Comparison of ENCODE assay signal across 18 cellular contexts in the genomic region with DNA sequence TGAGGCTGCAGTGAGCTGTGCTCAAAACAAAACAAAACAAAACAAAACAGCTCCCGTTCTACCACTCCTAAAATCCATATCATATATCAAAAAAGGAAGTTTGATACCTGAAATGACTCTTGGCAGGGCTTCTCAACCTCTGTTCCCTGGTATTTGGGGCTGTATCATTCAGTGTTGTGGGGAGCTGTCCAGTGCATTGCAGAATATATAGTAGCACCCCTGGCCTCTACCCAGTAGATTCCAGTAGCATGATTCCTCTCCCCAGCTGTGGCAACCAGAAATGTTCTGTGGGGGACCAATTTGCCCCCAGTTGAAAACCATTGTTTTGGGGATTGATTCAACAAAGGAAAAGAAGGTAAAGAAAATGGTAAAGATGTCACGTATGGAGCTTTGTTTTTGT.
"Had no signal": no experiment of that assay in that cellular context is flagged by ENCODE, and none has a peak within 500 bp of the region (broad histone marks: within the 10 kb centered on the region; RNA-seq: fewer than 3 reads in every experiment).

No MANE protein-coding gene starts in this region.

- H3K9me3 ChIP-seq: tibial nerve had no signal

- H3K9me3 Mint-ChIP-seq: activated naive CD4-positive, alpha-beta T cell treated with anti-CD3 and anti-CD28 coated beads, Interleukin-2, amount 50 U/mL, for 24 hours; activated T-cell treated with anti-CD3 and anti-CD28 coated beads, Interleukin-2, amount 50 U/mL, for 72 hours had no signal

- H3K36me3 Mint-ChIP-seq: activated naive CD4-positive, alpha-beta T cell treated with anti-CD3 and anti-CD28 coated beads, Interleukin-2, amount 50 U/mL, for 24 hours had no signal

- H3K36me3 ChIP-seq: neural progenitor cell, tibial nerve had no signal

- H3K27ac ChIP-seq: dorsolateral prefrontal cortex, neural progenitor cell, tibial nerve had no signal

- H3K9ac ChIP-seq: neural progenitor cell had no signal

- H3K4me3 ChIP-seq: dorsolateral prefrontal cortex, lung, neural progenitor cell, tibial nerve had no signal

- H3K27me3 Mint-ChIP-seq: progenitor cell of endocrine pancreas had no signal

- H3K27me3 ChIP-seq: neural progenitor cell, tibial nerve had no signal

- FAIRE-seq: kidney, TTC549, urothelium cell line had no signal

- H3K4me1 ChIP-seq: neural progenitor cell had no signal

- H2AFZ ChIP-seq: neural progenitor cell had no signal

- H3K27ac Mint-ChIP-seq: activated naive CD4-positive, alpha-beta T cell treated with anti-CD3 and anti-CD28 coated beads, Interleukin-2, amount 50 U/mL, for 24 hours; activated T-cell treated with anti-CD3 and anti-CD28 coated beads, Interleukin-2, amount 50 U/mL, for 72 hours; neural progenitor cell; progenitor cell of endocrine pancreas; T-helper 2 cell treated with Interferon-gamma antibody and Interleukin-4, amounts not matched to agents 5 μg/mL and 100 μg/mL, for 36 hours had no signal

- H3K4me1 Mint-ChIP-seq: neural progenitor cell had no signal

- DNase-seq: activated CD4-positive, alpha-beta T cell treated with anti-CD3 and anti-CD28 coated beads, Interleukin-2, amount 50 U/mL, for 4 hours; activated gamma-delta T cell; activated T-cell treated with anti-CD3 and anti-CD28 coated beads, Interleukin-2, amount 50 U/mL, for 72 hours; dorsolateral prefrontal cortex; foreskin melanocyte; kidney; stimulated activated CD4-positive, alpha-beta T cell treated with anti-CD3 and anti-CD28 coated beads, Interleukin-2, amount 100 ng/mL, for 24 hours; stimulated activated naive CD8-positive, alpha-beta T cell treated with anti-CD3 and anti-CD28 coated beads, Interleukin-15, Interleukin-2, amounts not matched to agents 100 U/mL and 50 U/mL, for 24 hours; substantia nigra had no signal

- ATAC-seq: activated T-cell treated with anti-CD3 and anti-CD28 coated beads, Interleukin-2, amount 50 U/mL, for 72 hours; left lobe of liver; stimulated activated naive CD8-positive, alpha-beta T cell treated with anti-CD3 and anti-CD28 coated beads, Interleukin-15, Interleukin-2, amounts not matched to agents 100 U/mL and 50 U/mL, for 24 hours had no signal

- H3K4me2 ChIP-seq: neural progenitor cell had no signal

- H3K4me3 Mint-ChIP-seq: activated naive CD4-positive, alpha-beta T cell treated with anti-CD3 and anti-CD28 coated beads, Interleukin-2, amount 50 U/mL, for 24 hours; activated T-cell treated with anti-CD3 and anti-CD28 coated beads, Interleukin-2, amount 50 U/mL, for 72 hours; neural progenitor cell; T-helper 2 cell treated with Interferon-gamma antibody and Interleukin-4, amounts not matched to agents 5 μg/mL and 100 μg/mL, for 36 hours had no signal
